In the genomic region with DNA sequence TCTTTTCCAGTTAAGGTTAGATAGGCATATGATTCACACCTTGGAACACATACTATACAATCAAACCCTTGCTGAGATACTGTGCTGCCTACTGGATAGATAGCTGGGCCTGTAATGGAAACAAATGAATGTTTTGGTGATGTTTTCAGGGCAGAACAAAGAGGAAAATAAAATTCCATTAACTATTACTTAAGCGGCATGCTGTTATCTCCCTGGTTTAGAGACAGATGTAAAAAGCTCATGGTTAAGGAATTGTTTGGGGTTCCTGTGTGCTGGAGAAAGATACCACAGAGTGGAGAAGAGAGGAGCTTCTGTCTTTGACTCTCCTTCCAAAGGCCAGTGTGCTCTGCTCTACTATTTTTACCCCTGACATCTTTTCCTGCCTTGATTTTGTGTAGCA, we compare ENCODE assay signal across 23 cellular contexts.
DNase-seq lines count a peak whose midpoint lies in the region; ATAC-seq and TF ChIP-seq lines count a peak whose summit lies in the region.
"Had no signal": no experiment of that assay in that cellular context is flagged by ENCODE, and none has a peak within 500 bp of the region (broad histone marks: within the 10 kb centered on the region; RNA-seq: fewer than 3 reads in every experiment).

No MANE protein-coding gene starts in this region.

- H3K27me3 Mint-ChIP-seq in GM23338 (ENCODE audit: insufficient read depth, low read depth, poor library complexity): peaks cover 5% of the 10 kb centered on the region
- H3K27me3 Mint-ChIP-seq: CD4-positive, CD25-positive, alpha-beta regulatory T cell; CD8-positive, alpha-beta memory T cell had no signal

- H3K9ac ChIP-seq in parathyroid adenoma: no peak overlapping the region

- no peaks in the 10 kb centered on the region for H3K9me3 ChIP-seq in parathyroid adenoma (ENCODE audit: control insufficient read depth, low read length)
- H3K9me3 ChIP-seq: BE2C had no signal

- H3K4me3 Mint-ChIP-seq in GM23338: no peak overlapping the region
- H3K4me3 Mint-ChIP-seq: CD4-positive, CD25-positive, alpha-beta regulatory T cell; CD8-positive, alpha-beta memory T cell; HFFc6 had no signal

- H3K36me3 ChIP-seq in GM23338 (ENCODE audit: insufficient read depth) (no peaks in the 10 kb centered on the region; the same call in 1 of the 2 replicates), parathyroid adenoma (ENCODE audit: control insufficient read depth, insufficient read depth, low read length) (no peaks in the 10 kb centered on the region)
- H3K36me3 ChIP-seq: BE2C had no signal

- H3K36me3 Mint-ChIP-seq in GM23338 (ENCODE audit: low read depth): peaks cover 6% of the 10 kb centered on the region; the same call in 1 of the 3 replicates
- H3K36me3 Mint-ChIP-seq: CD4-positive, CD25-positive, alpha-beta regulatory T cell had no signal

- no peak overlapping the region for H2AFZ ChIP-seq in GM23338
- no peak overlapping the region for H2AFZ ChIP-seq in parathyroid adenoma

- peak overlapping the region; percentile 6; the same call in 1 of the 2 replicates for H3K27ac Mint-ChIP-seq in GM23338
- H3K27ac Mint-ChIP-seq: CD4-positive, CD25-positive, alpha-beta regulatory T cell; CD8-positive, alpha-beta memory T cell; HFFc6 had no signal

- H3K9me2 ChIP-seq in GM23338 (ENCODE audit: insufficient read depth): no peaks in the 10 kb centered on the region

- H3K27me3 ChIP-seq in GM23338 (ENCODE audit: insufficient read depth): no peaks in the 10 kb centered on the region
- no peaks in the 10 kb centered on the region for H3K27me3 ChIP-seq in parathyroid adenoma (ENCODE audit: control insufficient read depth, insufficient read depth, low read length)
- H3K27me3 ChIP-seq: BE2C had no signal

- no peaks in the 10 kb centered on the region for H4K20me1 ChIP-seq in GM23338 (replicated peaks; ENCODE audit: insufficient read depth)

- peaks cover 25% of the 10 kb centered on the region for H3K4me1 Mint-ChIP-seq in GM23338
- H3K4me1 Mint-ChIP-seq: CD4-positive, CD25-positive, alpha-beta regulatory T cell; CD8-positive, alpha-beta memory T cell had no signal

- H3K4me1 ChIP-seq in GM23338 (ENCODE audit: insufficient read depth): peaks cover 6% of the 10 kb centered on the region; the same call in 1 of the 2 replicates
- peaks cover 18% of the 10 kb centered on the region for H3K4me1 ChIP-seq in parathyroid adenoma
- H3K4me1 ChIP-seq: BE2C had no signal

- in situ Hi-C loops in G401 (cut with HindIII; ENCODE audit: low sequenced_read_pairs): no loop called here

- H3F3A ChIP-seq in GM23338 (replicated peaks; ENCODE audit: low read depth): no peaks in the 10 kb centered on the region

- no peak overlapping the region for H3K27ac ChIP-seq in GM23338 (ENCODE audit: low read depth)
- H3K27ac ChIP-seq in parathyroid adenoma: peak overlapping the region; percentile 6

- no peaks in the 10 kb centered on the region for H3K79me2 ChIP-seq in GM23338 (replicated peaks; ENCODE audit: insufficient read depth)
- peaks cover 6% of the 10 kb centered on the region for H3K79me2 ChIP-seq in parathyroid adenoma

- no peak for DNase-seq in GM23338 (ENCODE audit: low spot score)
- peak; percentile 64 for DNase-seq in amniotic epithelial cell (ENCODE audit: low read depth)
- peak; percentile 5 for DNase-seq in iris pigment epithelial cell (ENCODE audit: low read depth)
- no peak for DNase-seq in dedifferentiated amniotic fluid mesenchymal stem cell (ENCODE audit: extremely low spot score)
- no peak for DNase-seq in G401 (ENCODE audit: low spot score)
- DNase-seq: 8988T; ACHN; BE2C; C1 segment of cervical spinal cord; CD4-positive, CD25-positive, alpha-beta regulatory T cell; CD8-positive, alpha-beta memory T cell; COR-L47; DMS 273 treated with DMSO at 0.1 percent for 48 hours; DMS53; DND-41; EL; GOT3; H7; HFFc6; IMR-90 had no signal

- TF ChIP-seq CTCF in GM23338 (conservative IDR thresholded peaks at IDR 0.05; ENCODE audit: low read depth in 2 of 2) (no peak), parathyroid adenoma (IDR thresholded peaks at IDR 0.05) (no peak)

- H3K9me3 Mint-ChIP-seq in GM23338: no peaks in the 10 kb centered on the region

- H3K4me3 ChIP-seq in GM23338 (no peak overlapping the region), parathyroid adenoma (ENCODE audit: low read depth, low read length) (no peak overlapping the region)

- H3K4me2 ChIP-seq in GM23338: no peak overlapping the region
- H3K4me2 ChIP-seq in parathyroid adenoma (ENCODE audit: low read length): no peak overlapping the region

- ATAC-seq in GM23338 (peak; percentile 42; the same call in 1 of the 3 replicates), GM18511 (IDR thresholded peaks at IDR 0.05; ENCODE audit: unreplicated experiment) (no peak)
- ATAC-seq: HCT116 had no signal

TF ChIP-seq in GM23338, 12 proteins besides CTCF, POLR2A, EP300 and RAD21 (continues in another document):
- no peak for TF ChIP-seq CREB1 (CRISPR knock-in tag; IDR thresholded peaks at IDR 0.05; ENCODE audit: low read depth)
- TF ChIP-seq, protein P1, sequence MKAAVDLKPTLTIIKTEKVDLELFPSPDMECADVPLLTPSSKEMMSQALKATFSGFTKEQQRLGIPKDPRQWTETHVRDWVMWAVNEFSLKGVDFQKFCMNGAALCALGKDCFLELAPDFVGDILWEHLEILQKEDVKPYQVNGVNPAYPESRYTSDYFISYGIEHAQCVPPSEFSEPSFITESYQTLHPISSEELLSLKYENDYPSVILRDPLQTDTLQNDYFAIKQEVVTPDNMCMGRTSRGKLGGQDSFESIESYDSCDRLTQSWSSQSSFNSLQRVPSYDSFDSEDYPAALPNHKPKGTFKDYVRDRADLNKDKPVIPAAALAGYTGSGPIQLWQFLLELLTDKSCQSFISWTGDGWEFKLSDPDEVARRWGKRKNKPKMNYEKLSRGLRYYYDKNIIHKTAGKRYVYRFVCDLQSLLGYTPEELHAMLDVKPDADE (IDR thresholded peaks at IDR 0.05): no peak
- no peak for TF ChIP-seq EZH2phosphoT487 (IDR thresholded peaks at IDR 0.05; ENCODE audit: unreplicated experiment)
- TF ChIP-seq, protein P2, sequence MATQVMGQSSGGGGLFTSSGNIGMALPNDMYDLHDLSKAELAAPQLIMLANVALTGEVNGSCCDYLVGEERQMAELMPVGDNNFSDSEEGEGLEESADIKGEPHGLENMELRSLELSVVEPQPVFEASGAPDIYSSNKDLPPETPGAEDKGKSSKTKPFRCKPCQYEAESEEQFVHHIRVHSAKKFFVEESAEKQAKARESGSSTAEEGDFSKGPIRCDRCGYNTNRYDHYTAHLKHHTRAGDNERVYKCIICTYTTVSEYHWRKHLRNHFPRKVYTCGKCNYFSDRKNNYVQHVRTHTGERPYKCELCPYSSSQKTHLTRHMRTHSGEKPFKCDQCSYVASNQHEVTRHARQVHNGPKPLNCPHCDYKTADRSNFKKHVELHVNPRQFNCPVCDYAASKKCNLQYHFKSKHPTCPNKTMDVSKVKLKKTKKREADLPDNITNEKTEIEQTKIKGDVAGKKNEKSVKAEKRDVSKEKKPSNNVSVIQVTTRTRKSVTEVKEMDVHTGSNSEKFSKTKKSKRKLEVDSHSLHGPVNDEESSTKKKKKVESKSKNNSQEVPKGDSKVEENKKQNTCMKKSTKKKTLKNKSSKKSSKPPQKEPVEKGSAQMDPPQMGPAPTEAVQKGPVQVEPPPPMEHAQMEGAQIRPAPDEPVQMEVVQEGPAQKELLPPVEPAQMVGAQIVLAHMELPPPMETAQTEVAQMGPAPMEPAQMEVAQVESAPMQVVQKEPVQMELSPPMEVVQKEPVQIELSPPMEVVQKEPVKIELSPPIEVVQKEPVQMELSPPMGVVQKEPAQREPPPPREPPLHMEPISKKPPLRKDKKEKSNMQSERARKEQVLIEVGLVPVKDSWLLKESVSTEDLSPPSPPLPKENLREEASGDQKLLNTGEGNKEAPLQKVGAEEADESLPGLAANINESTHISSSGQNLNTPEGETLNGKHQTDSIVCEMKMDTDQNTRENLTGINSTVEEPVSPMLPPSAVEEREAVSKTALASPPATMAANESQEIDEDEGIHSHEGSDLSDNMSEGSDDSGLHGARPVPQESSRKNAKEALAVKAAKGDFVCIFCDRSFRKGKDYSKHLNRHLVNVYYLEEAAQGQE (IDR thresholded peaks at IDR 0.05; ENCODE audit: unreplicated experiment): no peak

Comparison
In these comparisons a context has a peak if more than half of its experiments do, and no peak if none do; other contexts are left out.
1. DNase-seq: peak in amniotic epithelial cell (single experiment) and iris pigment epithelial cell (single experiment); none in GM23338 (single experiment), dedifferentiated amniotic fluid mesenchymal stem cell (single experiment) and G401 (single experiment).